In the genomic region with DNA sequence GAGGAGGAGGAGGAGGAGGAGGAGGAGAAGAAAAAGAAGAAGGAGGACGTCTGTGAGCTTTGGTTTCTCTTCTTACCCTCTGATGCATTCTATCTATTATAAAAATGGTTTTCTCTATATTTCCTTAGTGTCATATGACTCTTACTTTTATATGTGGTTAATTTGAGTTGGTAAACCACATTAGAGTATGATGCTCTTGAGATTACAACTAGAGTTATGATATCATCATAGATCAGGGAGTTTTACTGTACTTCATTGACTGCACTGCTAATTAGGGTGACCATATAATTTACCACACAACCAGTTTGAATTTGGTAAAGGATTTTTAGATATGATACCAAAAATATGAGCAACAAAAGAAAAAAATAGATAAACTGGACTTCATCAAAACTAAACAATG, we compare ENCODE assay signal across 24 cellular contexts.
"Had no signal": no experiment of that assay in that cellular context is flagged by ENCODE, and none has a peak within 500 bp of the region (broad histone marks: within the 10 kb centered on the region; RNA-seq: fewer than 3 reads in every experiment).

No MANE protein-coding gene starts in this region.

- DNase-seq: islet precursor cell; left ventricle myocardium inferior; mesendoderm; naive thymus-derived CD4-positive, alpha-beta T cell; ovary; right lobe of liver; stimulated activated CD4-positive, alpha-beta T cell treated with anti-CD3 and anti-CD28 coated beads, Interleukin-12 subunit alpha, Interleukin-12 subunit beta, amount 100 ng/mL, for 4 hours; stimulated activated CD4-positive, alpha-beta T cell treated with anti-CD3 and anti-CD28 coated beads, Interleukin-15, amount 100 ng/mL, for 24 hours; stimulated activated CD4-positive, alpha-beta T cell treated with anti-CD3 and anti-CD28 coated beads, Interleukin-2, amount 100 ng/mL, for 24 hours; stimulated activated CD4-positive, alpha-beta T cell treated with anti-CD3 and anti-CD28 coated beads, Interleukin-4, amount 100 ng/mL, for 1 hour; stimulated activated naive B cell treated with anti-CD40 and anti-IgM and Interleukin-4, amounts not matched to agents 10 μg/mL and 1 μg/mL and 100 μg/mL, for 72 hours; stimulated activated naive CD8-positive, alpha-beta T cell treated with anti-CD3 and anti-CD28 coated beads, Interleukin-15, Interleukin-2, amounts not matched to agents 100 U/mL and 50 U/mL, for 24 hours; stomach; testis; thyroid gland; trophoblast cell; upper lobe of right lung had no signal

- H3K27ac ChIP-seq: hepatocyte, left ventricle myocardium inferior, ovary, right atrium auricular region, right lobe of liver, skin epidermis, stomach, testis, thyroid gland, upper lobe of right lung had no signal

- H3K4me3 Mint-ChIP-seq: mesothelial cell of epicardium; naive thymus-derived CD4-positive, alpha-beta T cell; natural killer cell treated with Interleukin-12 subunit alpha and Interleukin-12 subunit beta and Interleukin-15 and Interleukin-18, amount 100 ng/mL, for 72 hours; stimulated activated naive B cell treated with anti-CD40 and anti-IgM and Interleukin-4, amounts not matched to agents 10 μg/mL and 1 μg/mL and 100 μg/mL, for 72 hours had no signal

- H3K27me3 ChIP-seq: hepatocyte, ovary, right atrium auricular region, right lobe of liver, stomach, testis, thyroid gland, upper lobe of right lung had no signal

- H3K4me1 Mint-ChIP-seq: naive thymus-derived CD4-positive, alpha-beta T cell; stimulated activated naive B cell treated with anti-CD40 and anti-IgM and Interleukin-4, amounts not matched to agents 10 μg/mL and 1 μg/mL and 100 μg/mL, for 72 hours had no signal

- H3K4me1 ChIP-seq: left ventricle myocardium inferior, right atrium auricular region, right lobe of liver, stomach, testis, thyroid gland, upper lobe of right lung had no signal

- H3K4me3 ChIP-seq: hepatocyte, left ventricle myocardium inferior, lung, ovary, right atrium auricular region, right lobe of liver, skin epidermis, stomach, testis, thyroid gland, upper lobe of right lung had no signal

- H3K36me3 ChIP-seq: left ventricle myocardium inferior, ovary, right atrium auricular region, right lobe of liver, stomach, thyroid gland, upper lobe of right lung had no signal

- H3K9me3 Mint-ChIP-seq: natural killer cell treated with Interleukin-12 subunit alpha and Interleukin-12 subunit beta and Interleukin-15 and Interleukin-18, amount 100 ng/mL, for 72 hours; stimulated activated naive B cell treated with anti-CD40 and anti-IgM and Interleukin-4, amounts not matched to agents 10 μg/mL and 1 μg/mL and 100 μg/mL, for 72 hours had no signal

- H3K9me3 ChIP-seq: left ventricle myocardium inferior, ovary, right atrium auricular region, right lobe of liver, stomach, testis, thyroid gland, upper lobe of right lung had no signal

- H3K27ac Mint-ChIP-seq: mesothelial cell of epicardium; naive thymus-derived CD4-positive, alpha-beta T cell; natural killer cell treated with Interleukin-12 subunit alpha and Interleukin-12 subunit beta and Interleukin-15 and Interleukin-18, amount 100 ng/mL, for 72 hours; progenitor cell of endocrine pancreas; stimulated activated naive B cell treated with anti-CD40 and anti-IgM and Interleukin-4, amounts not matched to agents 10 μg/mL and 1 μg/mL and 100 μg/mL, for 72 hours had no signal

- H3K27me3 Mint-ChIP-seq: natural killer cell treated with Interleukin-12 subunit alpha and Interleukin-12 subunit beta and Interleukin-15 and Interleukin-18, amount 100 ng/mL, for 72 hours; progenitor cell of endocrine pancreas had no signal

- H3K36me3 Mint-ChIP-seq: mesothelial cell of epicardium; naive thymus-derived CD4-positive, alpha-beta T cell; natural killer cell treated with Interleukin-12 subunit alpha and Interleukin-12 subunit beta and Interleukin-15 and Interleukin-18, amount 100 ng/mL, for 72 hours; stimulated activated naive B cell treated with anti-CD40 and anti-IgM and Interleukin-4, amounts not matched to agents 10 μg/mL and 1 μg/mL and 100 μg/mL, for 72 hours had no signal
